ENCODE assay signal across 8 cellular contexts in genomic region chr21:17613242-17613676, GRCh38. TPM values are rescaled to one million over a fixed set of nuclear protein-coding genes. Genes with fewer than 3 reads are reported as not detected.
A peak's percentile ranks its signal among the peaks of the same experiment; 100 is the strongest.
DNase-seq lines count a peak whose midpoint lies in the region; ATAC-seq and TF ChIP-seq lines count a peak whose summit lies in the region.

No MANE protein-coding gene starts in this region.

- 20 to 52% methylated on average over 2 to 16 of the region's 16 CpGs for WGBS in endodermal cell (ENCODE audit: insufficient coverage in 1 of 2, insufficient read length in 1 of 2), 2 experiments

- H3K9me3 Mint-ChIP-seq in CD4-positive, CD25-positive, alpha-beta regulatory T cell: no peaks in the 10 kb centered on the region
- H3K9me3 Mint-ChIP-seq in endodermal cell: no peaks in the 10 kb centered on the region

- no peak for TF ChIP-seq CTCF in endodermal cell (conservative IDR thresholded peaks at IDR 0.05)

- peak overlapping the region; percentile 21 for H3K4me3 ChIP-seq in CD4-positive, CD25-positive, alpha-beta regulatory T cell (ENCODE audit: low read depth, low read length)
- H3K4me3 ChIP-seq in endodermal cell (ENCODE audit: low read length) (peak overlapping the region; percentile 94), mononuclear cell (ENCODE audit: low read length) (peak overlapping the region; percentile 65)

- peaks cover 20 to 48% (median 31%) of the 10 kb centered on the region in 4 donors for H3K4me1 Mint-ChIP-seq in CD4-positive, CD25-positive, alpha-beta regulatory T cell
- H3K4me1 Mint-ChIP-seq in T-helper 17 cell (peaks cover 7% of the 10 kb centered on the region), endodermal cell (peaks cover 11% of the 10 kb centered on the region)

- no peaks in the 10 kb centered on the region for H3K9me3 ChIP-seq in CD4-positive, CD25-positive, alpha-beta regulatory T cell (ENCODE audit: control insufficient read depth in 2 of 2, low read length in 2 of 2)
- H3K9me3 ChIP-seq in T-helper 17 cell (ENCODE audit: control insufficient read depth, low read length, poor library complexity, severe bottlenecking) (no peaks in the 10 kb centered on the region), endodermal cell (ENCODE audit: control insufficient read depth, low read length) (no peaks in the 10 kb centered on the region), mononuclear cell (ENCODE audit: low read depth, low read length) (no peaks in the 10 kb centered on the region)

- no peaks in the 10 kb centered on the region for H3K27me3 Mint-ChIP-seq in CD4-positive, CD25-positive, alpha-beta regulatory T cell
- H3K27me3 Mint-ChIP-seq in T-helper 17 cell (no peaks in the 10 kb centered on the region), endodermal cell (ENCODE audit: insufficient read depth) (peaks cover 9% of the 10 kb centered on the region)

- peaks cover 7% of the 10 kb centered on the region for H3K36me3 Mint-ChIP-seq in CD4-positive, CD25-positive, alpha-beta regulatory T cell
- peaks cover 2% of the 10 kb centered on the region for H3K36me3 Mint-ChIP-seq in T-helper 17 cell (ENCODE audit: low read depth)
- H3K36me3 Mint-ChIP-seq in endodermal cell (ENCODE audit: low read depth): peaks cover 16% of the 10 kb centered on the region

- peak in 2 of 3 donors; percentile 4 to 8 for DNase-seq in CD4-positive, CD25-positive, alpha-beta regulatory T cell
- DNase-seq in T-helper 17 cell (peak in 1 of 3 donors; percentile 10), endodermal cell (no peak), ureter (ENCODE audit: low spot score) (peak; percentile 52)

- ATAC-seq in CD4-positive, CD25-positive, alpha-beta regulatory T cell (ENCODE audit: low read depth in 2 of 2): no peak
- ATAC-seq in GM21576 (IDR thresholded peaks at IDR 0.05; ENCODE audit: unreplicated experiment) (peak; percentile 0), T-helper 17 cell (no peak), GM21515 (IDR thresholded peaks at IDR 0.05; ENCODE audit: unreplicated experiment) (no peak), GM21360 (IDR thresholded peaks at IDR 0.05; ENCODE audit: unreplicated experiment) (no peak)

- peaks cover 19% of the 10 kb centered on the region for H3K4me1 ChIP-seq in CD4-positive, CD25-positive, alpha-beta regulatory T cell (ENCODE audit: control insufficient read depth, insufficient read depth, low read length, poor library complexity, severe bottlenecking)
- H3K4me1 ChIP-seq in endodermal cell (ENCODE audit: control insufficient read depth, insufficient read depth, low read length): no peaks in the 10 kb centered on the region
- peaks cover 10% of the 10 kb centered on the region for H3K4me1 ChIP-seq in mononuclear cell (ENCODE audit: insufficient read depth, low read length)

- peak overlapping the region; percentile 94 for H3K9ac ChIP-seq in endodermal cell (ENCODE audit: extremely low read depth, low read length, poor library complexity, severe bottlenecking)

- H3K27me3 ChIP-seq in CD4-positive, CD25-positive, alpha-beta regulatory T cell (ENCODE audit: control insufficient read depth, insufficient read depth, low read length): no peaks in the 10 kb centered on the region
- no peaks in the 10 kb centered on the region for H3K27me3 ChIP-seq in endodermal cell (ENCODE audit: control insufficient read depth, insufficient read depth, low read length, poor library complexity, severe bottlenecking)
- no peaks in the 10 kb centered on the region for H3K27me3 ChIP-seq in mononuclear cell (ENCODE audit: insufficient read depth, low read length)

- H3K36me3 ChIP-seq in CD4-positive, CD25-positive, alpha-beta regulatory T cell (ENCODE audit: control insufficient read depth, insufficient read depth, low read length): peaks cover 4% of the 10 kb centered on the region
- peaks cover 14% of the 10 kb centered on the region for H3K36me3 ChIP-seq in endodermal cell (ENCODE audit: control insufficient read depth, insufficient read depth, low read length)

- peak overlapping the region; percentile 83 to 90 (median 85) for H3K27ac Mint-ChIP-seq in CD4-positive, CD25-positive, alpha-beta regulatory T cell
- H3K27ac Mint-ChIP-seq in T-helper 17 cell (peak overlapping the region; percentile 88), endodermal cell (peak overlapping the region; percentile 48)

- H3K27ac ChIP-seq in CD4-positive, CD25-positive, alpha-beta regulatory T cell (ENCODE audit: insufficient read depth, low read length, poor library complexity, severe bottlenecking): peak overlapping the region; percentile 89
- H3K27ac ChIP-seq in endodermal cell (ENCODE audit: low read depth, low read length): no peak overlapping the region

- peak overlapping the region; percentile 85 to 92 (median 86) for H3K4me3 Mint-ChIP-seq in CD4-positive, CD25-positive, alpha-beta regulatory T cell
- H3K4me3 Mint-ChIP-seq in T-helper 17 cell (peak overlapping the region; percentile 84), endodermal cell (peak overlapping the region; percentile 83)

RNA-seq across cellular contexts. Expression of gene BTG3, which starts 0.6 kb away (rescaled TPM):
- total RNA-seq in CD4-positive, CD25-positive, alpha-beta regulatory T cell: 137 TPM
- polyA plus RNA-seq in CD4-positive, CD25-positive, alpha-beta regulatory T cell: 10 to 100 TPM; 17.3 to 28.1 (median 18.9) TPM
- total RNA-seq in T-helper 17 cell (10 to 100 TPM; 96.2 to 100.0 TPM), endodermal cell (10 to 100 TPM; 35.1 to 54.3 TPM), mononuclear cell (68.6 TPM), ureter (29.7 TPM)
- 87.4 TPM for polyA plus RNA-seq in endodermal cell (2013, experiment 1 of 2)
- polyA plus RNA-seq in endodermal cell (2013, experiment 2 of 2): 85.6 TPM

Comparison
In these comparisons a context has a peak if more than half of its experiments do, and no peak if none do; other contexts are left out.
1. H3K4me3 ChIP-seq: peak in every context shown above with its lines; median percentile 94 in endodermal cell; 65 in mononuclear cell; 21 in CD4-positive, CD25-positive, alpha-beta regulatory T cell.